In the genomic region with DNA sequence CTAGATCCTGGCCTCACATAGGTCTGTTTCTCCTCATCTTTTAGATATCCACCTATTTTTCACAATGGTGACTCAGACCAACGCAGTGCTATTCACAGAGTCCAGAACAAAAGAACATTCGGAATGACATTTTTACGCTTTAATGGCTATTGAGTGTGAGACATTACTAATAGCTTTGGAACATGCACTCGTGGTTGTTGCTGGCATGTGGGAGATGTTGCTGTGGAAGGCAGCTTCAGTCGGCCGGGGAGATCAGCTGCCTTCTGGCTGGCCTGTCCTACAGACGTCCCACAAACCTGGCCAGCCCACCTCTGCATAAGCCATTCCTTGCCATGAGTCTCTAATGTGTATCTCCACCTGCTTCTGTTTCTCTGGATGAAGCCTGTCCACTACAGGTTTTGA, we compare ENCODE assay signal across 8 cellular contexts. TPM values are rescaled to one million over a fixed set of nuclear protein-coding genes. Genes with fewer than 3 reads are reported as not detected.
DNase-seq lines count a peak whose midpoint lies in the region; ATAC-seq and TF ChIP-seq lines count a peak whose summit lies in the region.

No MANE protein-coding gene starts in this region.

- no peaks in the 10 kb centered on the region for H3K36me3 ChIP-seq in H7 (replicated peaks; ENCODE audit: control insufficient read depth, insufficient read depth, low read length)

- no peak for ATAC-seq in HG02970 (IDR thresholded peaks at IDR 0.05; ENCODE audit: low FRiP score, unreplicated experiment)
- no peak for ATAC-seq in HG02759 (IDR thresholded peaks at IDR 0.05; ENCODE audit: unreplicated experiment)

- peak; percentile 95 for DNase-seq in AG10803 (ENCODE audit: low read depth)
- peak; percentile 54 for DNase-seq in HCEC 1CT
- peak; percentile 98 for DNase-seq in astrocyte of the cerebellum (ENCODE audit: low read depth)
- peak; percentile 63 for DNase-seq in myocyte (ENCODE audit: low read depth)
- DNase-seq in H7: no peak
- DNase-seq in NCI-H1417 (lab: John Stamatoyannopoulos, UW): no peak

- peaks cover 36% of the 10 kb centered on the region for H3K27me3 ChIP-seq in H7 (ENCODE audit: control insufficient read depth, insufficient read depth, low read length)

- in situ Hi-C loops in astrocyte of the cerebellum (cut with HindIII; ENCODE audit: low sequenced_read_pairs): no loop called here

- H3K4me3 ChIP-seq in AG10803 (ENCODE audit: low read length) (no peak overlapping the region), astrocyte of the cerebellum (ENCODE audit: low read depth, low read length) (no peak overlapping the region), H7 (ENCODE audit: insufficient read depth, low read depth, low read length) (no peak overlapping the region)

- TF ChIP-seq CTCF in AG10803 (conservative IDR thresholded peaks at IDR 0.05; ENCODE audit: low read length) (no peak), astrocyte of the cerebellum (IDR thresholded peaks at IDR 0.05; ENCODE audit: low read depth, low read length, missing control alignments) (no peak)

RNA-seq across cellular contexts. Expression of a gene that starts 3.4 kb away (rescaled TPM):
- 3.2 and 7.2 TPM in 2 replicates for total RNA-seq in myocyte
- polyA plus RNA-seq in myocyte (2012): 8.2 TPM
- total RNA-seq in H7 (2014; rRNA removed; shearing (Covaris generic)): 4.5 and 8.6 TPM in 2 replicates

Comparison
In these comparisons a context has a peak if more than half of its experiments do, and no peak if none do; other contexts are left out.
1. DNase-seq: peak in AG10803 (single experiment), HCEC 1CT (single experiment), astrocyte of the cerebellum (single experiment) and myocyte (single experiment); none in H7 (single experiment) and NCI-H1417 (0 of 3).